ENCODE assay signal across 7 cellular contexts in the genomic region with DNA sequence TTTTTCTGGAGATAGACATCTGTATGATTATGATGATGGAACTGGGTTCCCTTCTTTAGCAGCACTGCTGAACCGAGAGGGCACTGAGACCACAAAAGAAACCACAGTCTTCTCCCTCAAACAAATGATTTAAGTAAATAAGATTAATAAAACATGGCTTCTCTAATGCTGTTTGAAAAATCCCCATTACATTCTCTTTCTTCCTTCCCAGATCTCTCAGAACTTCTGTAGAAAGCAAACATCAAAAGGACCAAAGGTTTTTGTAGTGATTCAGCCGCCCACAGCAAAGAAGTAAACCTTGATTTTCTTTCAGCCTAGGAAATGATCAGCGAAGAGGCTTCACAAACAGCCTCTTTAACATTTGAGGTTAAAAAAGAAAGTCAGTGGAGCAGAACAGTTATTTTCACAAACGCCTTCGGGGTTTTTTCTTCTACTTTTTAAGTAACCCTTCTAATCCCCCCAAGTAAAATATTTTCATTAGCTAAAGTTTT.
A peak's percentile ranks its signal among the peaks of the same experiment; 100 is the strongest.
DNase-seq lines count a peak whose midpoint lies in the region; ATAC-seq and TF ChIP-seq lines count a peak whose summit lies in the region.

No MANE protein-coding gene starts in this region.

- no peak for TF ChIP-seq CTCF in esophagus squamous epithelium (IDR thresholded peaks at IDR 0.05)

- H3K4me1 Mint-ChIP-seq in stimulated activated naive CD8-positive, alpha-beta T cell treated with anti-CD3 and anti-CD28 coated beads, Interleukin-15, amount 100 ng/mL, for 72 hours = peaks cover 38% of the 10 kb centered on the region

- H3K4me3 Mint-ChIP-seq in stimulated activated naive CD8-positive, alpha-beta T cell treated with anti-CD3 and anti-CD28 coated beads, Interleukin-15, amount 100 ng/mL, for 72 hours = peak overlapping the region; percentile 25 to 50

- TF ChIP-seq POLR2A in esophagus squamous epithelium (IDR thresholded peaks at IDR 0.05) = no peak

- no peaks in the 10 kb centered on the region for H3K9me3 ChIP-seq in esophagus squamous epithelium

- peaks cover 43% of the 10 kb centered on the region for H3K27me3 Mint-ChIP-seq in stimulated activated naive CD8-positive, alpha-beta T cell treated with anti-CD3 and anti-CD28 coated beads, Interleukin-15, amount 100 ng/mL, for 72 hours

- peaks cover 0 to 28% (median 7%) of the 10 kb centered on the region in 3 donors for H3K4me1 ChIP-seq in esophagus squamous epithelium

- intact Hi-C loops in esophagus squamous epithelium (cut with DNase I) = no loop called here

- ATAC-seq in GM18873 (IDR thresholded peaks at IDR 0.05; ENCODE audit: low FRiP score, unreplicated experiment) (peak; percentile 81), HG02623 (IDR thresholded peaks at IDR 0.05; ENCODE audit: unreplicated experiment) (peak; percentile 77)
- peak; percentile 93 for ATAC-seq in stimulated activated naive CD8-positive, alpha-beta T cell treated with anti-CD3 and anti-CD28 coated beads, Interleukin-15, amount 100 ng/mL, for 72 hours

- WGBS in esophagus squamous epithelium, 2 donors = 14 to 18% methylated on average over 5 of the region's 5 CpGs

- DNase-seq in NCI-H748 (lab: John Stamatoyannopoulos, UW; ENCODE audit: unreplicated experiment) (peak; percentile 68), esophagus squamous epithelium (lab: John Stamatoyannopoulos, UW) (no peak), NCI-H2196 (lab: John Stamatoyannopoulos, UW; ENCODE audit: unreplicated experiment) (no peak), NCI-H524 treated with DMSO at 0.1 percent for 48 hours (lab: John Stamatoyannopoulos, UW) (no peak)
- peak; percentile 45 to 54 for DNase-seq in stimulated activated naive CD8-positive, alpha-beta T cell treated with anti-CD3 and anti-CD28 coated beads, Interleukin-15, amount 100 ng/mL, for 72 hours

- no peak overlapping the region for H3K27ac Mint-ChIP-seq in stimulated activated naive CD8-positive, alpha-beta T cell treated with anti-CD3 and anti-CD28 coated beads, Interleukin-15, amount 100 ng/mL, for 72 hours

- no peaks in the 10 kb centered on the region for H3K27me3 ChIP-seq in esophagus squamous epithelium

- H3K27ac ChIP-seq in esophagus squamous epithelium = peak overlapping the region in 3 of 4 donors; percentile 42 to 73 (median 49)

- H3K4me3 ChIP-seq in esophagus squamous epithelium = peak overlapping the region in 3 of 4 donors; percentile 8 to 46 (median 29)

- H3K36me3 ChIP-seq in esophagus squamous epithelium = no peaks in the 10 kb centered on the region

- H3K9me3 Mint-ChIP-seq in stimulated activated naive CD8-positive, alpha-beta T cell treated with anti-CD3 and anti-CD28 coated beads, Interleukin-15, amount 100 ng/mL, for 72 hours = no peaks in the 10 kb centered on the region

Comparison
In these comparisons a context has a peak if more than half of its experiments do, and no peak if none do; other contexts are left out.
1. DNase-seq: peak in NCI-H748 (single experiment) and stimulated activated naive CD8-positive, alpha-beta T cell treated with anti-CD3 and anti-CD28 coated beads, Interleukin-15, amount 100 ng/mL, for 72 hours (2 of 2); none in esophagus squamous epithelium (single experiment), NCI-H2196 (single experiment) and NCI-H524 treated with DMSO at 0.1 percent for 48 hours (single experiment).
2. Peak in every context shown above with its lines, with median percentiles within 50 percentile points of each other: ATAC-seq.